1 cellular context compared by ENCODE assay signal in the genomic region with DNA sequence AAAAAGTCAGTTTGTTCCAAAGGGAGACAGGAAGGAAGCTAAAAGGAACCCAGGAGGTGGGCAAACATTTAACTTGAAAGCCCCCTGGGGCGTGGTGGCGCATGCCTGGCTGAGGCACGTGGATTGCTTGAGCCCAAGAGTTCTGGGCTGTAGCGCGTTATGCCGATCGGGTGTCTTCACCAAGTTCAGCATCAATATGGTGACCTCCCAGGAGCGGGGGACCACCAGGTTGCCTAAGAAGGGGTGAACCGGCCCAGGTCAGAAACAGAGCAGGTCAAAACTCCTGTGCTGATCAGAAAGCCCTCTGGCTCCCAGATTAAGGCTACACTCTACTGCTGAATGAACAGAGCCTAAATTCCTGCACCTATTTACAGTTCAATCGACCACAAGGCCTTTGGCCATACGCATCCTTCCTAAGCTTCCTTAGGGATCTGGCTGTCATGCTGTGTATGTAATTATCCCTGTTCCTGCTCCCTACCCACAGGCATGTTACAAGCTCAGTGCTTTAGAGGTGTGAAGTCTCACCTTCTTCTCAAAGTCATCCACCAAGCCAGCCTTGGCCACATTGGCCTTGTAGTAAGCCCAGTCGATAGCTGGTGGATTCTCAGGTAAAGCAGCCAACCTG.
TF ChIP-seq lines count a peak whose summit lies in the region.

No MANE protein-coding gene starts in this region.

TF ChIP-seq in HepG2, 621 proteins besides CTCF, POLR2A, EP300 and RAD21:
- TF ChIP-seq STAT5B (CRISPR knock-in tag; IDR thresholded peaks at IDR 0.05) (no peak), SIX4 (CRISPR knock-in tag; IDR thresholded peaks at IDR 0.05) (no peak), MEF2D (CRISPR knock-in tag; IDR thresholded peaks at IDR 0.05) (no peak), SP140L (CRISPR knock-in tag; IDR thresholded peaks at IDR 0.05; ENCODE audit: borderline replicate concordance) (no peak), NCOA2 (CRISPR knock-in tag; IDR thresholded peaks at IDR 0.05) (no peak), ZBTB20 (CRISPR knock-in tag; IDR thresholded peaks at IDR 0.05; ENCODE audit: borderline replicate concordance, low read depth) (no peak), ZNF552 (CRISPR knock-in tag; IDR thresholded peaks at IDR 0.05; ENCODE audit: borderline replicate concordance) (no peak), ZNF570 (CRISPR knock-in tag; IDR thresholded peaks at IDR 0.05; ENCODE audit: borderline replicate concordance) (no peak), MIER3 (CRISPR knock-in tag; IDR thresholded peaks at IDR 0.05; ENCODE audit: borderline replicate concordance) (no peak), TBL1XR1 (IDR thresholded peaks at IDR 0.05; ENCODE audit: borderline replicate concordance, low read length, partially characterized antibody) (no peak), ZNF660 (CRISPR knock-in tag; IDR thresholded peaks at IDR 0.05; ENCODE audit: borderline replicate concordance, low read depth) (no peak), PCBP2 (optimal IDR thresholded peaks at IDR 0.05; ENCODE audit: low read depth, low read length, poor library complexity, severe bottlenecking) (no peak)
- TF ChIP-seq, protein P1, sequence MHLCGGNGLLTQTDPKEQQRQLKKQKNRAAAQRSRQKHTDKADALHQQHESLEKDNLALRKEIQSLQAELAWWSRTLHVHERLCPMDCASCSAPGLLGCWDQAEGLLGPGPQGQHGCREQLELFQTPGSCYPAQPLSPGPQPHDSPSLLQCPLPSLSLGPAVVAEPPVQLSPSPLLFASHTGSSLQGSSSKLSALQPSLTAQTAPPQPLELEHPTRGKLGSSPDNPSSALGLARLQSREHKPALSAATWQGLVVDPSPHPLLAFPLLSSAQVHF (CRISPR knock-in tag; IDR thresholded peaks at IDR 0.05), result no peak
- TF ChIP-seq, protein P2, sequence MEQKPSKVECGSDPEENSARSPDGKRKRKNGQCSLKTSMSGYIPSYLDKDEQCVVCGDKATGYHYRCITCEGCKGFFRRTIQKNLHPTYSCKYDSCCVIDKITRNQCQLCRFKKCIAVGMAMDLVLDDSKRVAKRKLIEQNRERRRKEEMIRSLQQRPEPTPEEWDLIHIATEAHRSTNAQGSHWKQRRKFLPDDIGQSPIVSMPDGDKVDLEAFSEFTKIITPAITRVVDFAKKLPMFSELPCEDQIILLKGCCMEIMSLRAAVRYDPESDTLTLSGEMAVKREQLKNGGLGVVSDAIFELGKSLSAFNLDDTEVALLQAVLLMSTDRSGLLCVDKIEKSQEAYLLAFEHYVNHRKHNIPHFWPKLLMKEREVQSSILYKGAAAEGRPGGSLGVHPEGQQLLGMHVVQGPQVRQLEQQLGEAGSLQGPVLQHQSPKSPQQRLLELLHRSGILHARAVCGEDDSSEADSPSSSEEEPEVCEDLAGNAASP (CRISPR knock-in tag; IDR thresholded peaks at IDR 0.05; ENCODE audit: borderline replicate concordance), result no peak
- TF ChIP-seq, protein P3, sequence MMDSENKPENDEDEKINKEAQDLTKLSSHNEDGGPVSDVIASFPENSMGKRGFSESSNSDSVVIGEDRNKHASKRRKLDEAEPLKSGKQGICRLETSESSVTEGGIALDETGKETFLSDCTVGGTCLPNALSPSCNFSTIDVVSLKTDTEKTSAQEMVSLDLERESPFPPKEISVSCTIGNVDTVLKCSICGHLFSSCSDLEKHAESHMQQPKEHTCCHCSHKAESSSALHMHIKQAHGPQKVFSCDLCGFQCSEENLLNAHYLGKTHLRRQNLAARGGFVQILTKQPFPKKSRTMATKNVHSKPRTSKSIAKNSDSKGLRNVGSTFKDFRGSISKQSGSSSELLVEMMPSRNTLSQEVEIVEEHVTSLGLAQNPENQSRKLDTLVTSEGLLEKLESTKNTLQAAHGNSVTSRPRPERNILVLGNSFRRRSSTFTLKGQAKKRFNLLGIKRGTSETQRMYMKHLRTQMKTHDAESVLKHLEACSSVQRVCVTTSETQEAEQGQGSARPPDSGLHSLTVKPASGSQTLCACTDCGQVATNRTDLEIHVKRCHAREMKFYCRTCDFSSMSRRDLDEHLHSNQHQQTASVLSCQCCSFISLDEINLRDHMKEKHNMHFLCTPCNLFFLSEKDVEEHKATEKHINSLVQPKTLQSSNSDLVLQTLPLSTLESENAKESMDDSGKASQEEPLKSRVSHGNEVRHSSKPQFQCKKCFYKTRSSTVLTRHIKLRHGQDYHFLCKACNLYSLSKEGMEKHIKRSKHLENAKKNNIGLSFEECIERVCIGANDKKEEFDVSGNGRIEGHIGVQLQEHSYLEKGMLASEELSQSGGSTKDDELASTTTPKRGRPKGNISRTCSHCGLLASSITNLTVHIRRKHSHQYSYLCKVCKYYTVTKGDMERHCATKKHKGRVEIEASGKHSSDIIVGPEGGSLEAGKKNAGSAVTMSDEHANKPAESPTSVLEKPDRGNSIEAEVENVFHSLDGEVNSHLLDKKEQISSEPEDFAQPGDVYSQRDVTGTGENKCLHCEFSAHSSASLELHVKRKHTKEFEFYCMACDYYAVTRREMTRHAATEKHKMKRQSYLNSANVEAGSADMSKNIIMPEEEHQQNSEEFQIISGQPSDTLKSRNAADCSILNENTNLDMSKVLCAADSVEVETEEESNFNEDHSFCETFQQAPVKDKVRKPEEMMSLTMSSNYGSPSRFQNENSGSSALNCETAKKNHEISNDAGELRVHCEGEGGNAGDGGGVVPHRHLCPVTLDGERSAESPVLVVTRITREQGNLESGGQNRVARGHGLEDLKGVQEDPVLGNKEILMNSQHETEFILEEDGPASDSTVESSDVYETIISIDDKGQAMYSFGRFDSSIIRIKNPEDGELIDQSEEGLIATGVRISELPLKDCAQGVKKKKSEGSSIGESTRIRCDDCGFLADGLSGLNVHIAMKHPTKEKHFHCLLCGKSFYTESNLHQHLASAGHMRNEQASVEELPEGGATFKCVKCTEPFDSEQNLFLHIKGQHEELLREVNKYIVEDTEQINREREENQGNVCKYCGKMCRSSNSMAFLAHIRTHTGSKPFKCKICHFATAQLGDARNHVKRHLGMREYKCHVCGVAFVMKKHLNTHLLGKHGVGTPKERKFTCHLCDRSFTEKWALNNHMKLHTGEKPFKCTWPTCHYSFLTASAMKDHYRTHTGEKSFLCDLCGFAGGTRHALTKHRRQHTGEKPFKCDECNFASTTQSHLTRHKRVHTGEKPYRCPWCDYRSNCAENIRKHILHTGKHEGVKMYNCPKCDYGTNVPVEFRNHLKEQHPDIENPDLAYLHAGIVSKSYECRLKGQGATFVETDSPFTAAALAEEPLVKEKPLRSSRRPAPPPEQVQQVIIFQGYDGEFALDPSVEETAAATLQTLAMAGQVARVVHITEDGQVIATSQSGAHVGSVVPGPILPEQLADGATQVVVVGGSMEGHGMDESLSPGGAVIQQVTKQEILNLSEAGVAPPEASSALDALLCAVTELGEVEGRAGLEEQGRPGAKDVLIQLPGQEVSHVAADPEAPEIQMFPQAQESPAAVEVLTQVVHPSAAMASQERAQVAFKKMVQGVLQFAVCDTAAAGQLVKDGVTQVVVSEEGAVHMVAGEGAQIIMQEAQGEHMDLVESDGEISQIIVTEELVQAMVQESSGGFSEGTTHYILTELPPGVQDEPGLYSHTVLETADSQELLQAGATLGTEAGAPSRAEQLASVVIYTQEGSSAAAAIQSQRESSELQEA (CRISPR knock-in tag; IDR thresholded peaks at IDR 0.05; ENCODE audit: not compliant biosample characterization), result no peak
- TF ChIP-seq, protein P4, sequence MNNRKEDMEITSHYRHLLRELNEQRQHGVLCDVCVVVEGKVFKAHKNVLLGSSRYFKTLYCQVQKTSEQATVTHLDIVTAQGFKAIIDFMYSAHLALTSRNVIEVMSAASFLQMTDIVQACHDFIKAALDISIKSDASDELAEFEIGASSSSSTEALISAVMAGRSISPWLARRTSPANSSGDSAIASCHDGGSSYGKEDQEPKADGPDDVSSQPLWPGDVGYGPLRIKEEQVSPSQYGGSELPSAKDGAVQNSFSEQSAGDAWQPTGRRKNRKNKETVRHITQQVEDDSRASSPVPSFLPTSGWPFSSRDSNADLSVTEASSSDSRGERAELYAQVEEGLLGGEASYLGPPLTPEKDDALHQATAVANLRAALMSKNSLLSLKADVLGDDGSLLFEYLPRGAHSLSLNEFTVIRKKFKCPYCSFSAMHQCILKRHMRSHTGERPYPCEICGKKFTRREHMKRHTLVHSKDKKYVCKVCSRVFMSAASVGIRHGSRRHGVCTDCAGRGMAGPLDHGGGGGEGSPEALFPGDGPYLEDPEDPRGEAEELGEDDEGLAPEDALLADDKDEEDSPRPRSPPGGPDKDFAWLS (CRISPR knock-in tag; IDR thresholded peaks at IDR 0.05; ENCODE audit: borderline replicate concordance), result no peak
- TF ChIP-seq, protein P5, sequence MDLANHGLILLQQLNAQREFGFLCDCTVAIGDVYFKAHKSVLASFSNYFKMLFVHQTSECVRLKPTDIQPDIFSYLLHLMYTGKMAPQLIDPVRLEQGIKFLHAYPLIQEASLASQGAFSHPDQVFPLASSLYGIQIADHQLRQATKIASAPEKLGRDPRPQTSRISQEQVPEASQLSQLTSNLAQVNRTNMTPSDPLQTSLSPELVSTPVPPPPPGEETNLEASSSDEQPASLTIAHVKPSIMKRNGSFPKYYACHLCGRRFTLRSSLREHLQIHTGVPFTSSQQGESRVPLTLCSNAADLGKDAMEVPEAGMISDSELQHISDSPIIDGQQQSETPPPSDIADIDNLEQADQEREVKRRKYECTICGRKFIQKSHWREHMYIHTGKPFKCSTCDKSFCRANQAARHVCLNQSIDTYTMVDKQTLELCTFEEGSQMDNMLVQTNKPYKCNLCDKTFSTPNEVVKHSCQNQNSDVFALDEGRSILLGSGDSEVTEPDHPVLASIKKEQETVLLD (CRISPR knock-in tag; IDR thresholded peaks at IDR 0.05; ENCODE audit: low read depth), result no peak
